In the genomic region with DNA sequence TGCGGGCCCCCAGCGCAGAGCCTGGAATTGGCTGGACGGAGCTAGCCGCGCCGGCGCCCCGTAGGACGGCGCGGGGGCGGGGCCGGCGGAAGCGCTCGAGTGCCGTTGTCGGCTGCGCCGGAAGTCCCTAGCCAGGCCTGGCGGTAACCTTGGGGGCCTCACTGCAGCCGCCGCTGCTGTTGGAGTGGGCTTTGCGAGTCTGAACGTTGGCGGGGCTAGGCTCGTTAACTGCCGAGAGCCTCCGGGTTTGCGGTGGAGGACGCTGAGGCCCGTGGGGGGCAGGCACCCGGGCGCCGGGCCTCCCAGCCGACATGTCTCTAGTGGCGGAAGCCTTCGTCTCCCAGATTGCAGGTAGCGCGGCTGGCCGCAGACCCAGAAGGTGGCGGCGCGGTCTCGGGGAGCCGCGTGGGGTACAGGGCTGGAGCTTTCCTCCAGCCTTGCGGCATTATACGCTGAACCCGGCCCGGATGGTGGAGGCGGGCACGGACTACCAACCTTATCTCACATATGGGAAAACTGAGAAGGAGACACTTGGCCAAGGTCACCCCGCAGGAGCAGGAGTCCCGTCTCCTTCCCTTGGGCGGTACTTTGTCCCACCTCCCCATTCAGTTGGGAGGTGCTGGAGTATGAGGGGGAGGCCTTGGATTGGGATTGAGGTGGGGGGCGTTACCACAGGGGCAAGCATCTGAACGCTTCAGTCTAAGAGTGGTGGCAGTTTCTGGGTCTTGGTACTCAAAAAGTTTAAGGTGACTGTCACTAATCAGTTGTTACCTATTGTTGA, we compare ENCODE assay signal across 1 cellular context.
A peak's percentile ranks its signal among the peaks of the same experiment; 100 is the strongest.
TF ChIP-seq lines count a peak whose summit lies in the region.

A gene (plus strand): TSS at position 124 of the 781 bp plus-strand sequence. CDS start 188 bp downstream, at position 312.

TF ChIP-seq in HEK293, 187 proteins besides CTCF, POLR2A, EP300 and RAD21 (continued from another document and continues in another):
- peak; percentile 65; the same call in 1 of the 2 replicates for TF ChIP-seq ZNF561 (tag by site-specific recombination; IDR thresholded peaks at IDR 0.05; ENCODE audit: borderline replicate concordance)
- TF ChIP-seq, protein P1, sequence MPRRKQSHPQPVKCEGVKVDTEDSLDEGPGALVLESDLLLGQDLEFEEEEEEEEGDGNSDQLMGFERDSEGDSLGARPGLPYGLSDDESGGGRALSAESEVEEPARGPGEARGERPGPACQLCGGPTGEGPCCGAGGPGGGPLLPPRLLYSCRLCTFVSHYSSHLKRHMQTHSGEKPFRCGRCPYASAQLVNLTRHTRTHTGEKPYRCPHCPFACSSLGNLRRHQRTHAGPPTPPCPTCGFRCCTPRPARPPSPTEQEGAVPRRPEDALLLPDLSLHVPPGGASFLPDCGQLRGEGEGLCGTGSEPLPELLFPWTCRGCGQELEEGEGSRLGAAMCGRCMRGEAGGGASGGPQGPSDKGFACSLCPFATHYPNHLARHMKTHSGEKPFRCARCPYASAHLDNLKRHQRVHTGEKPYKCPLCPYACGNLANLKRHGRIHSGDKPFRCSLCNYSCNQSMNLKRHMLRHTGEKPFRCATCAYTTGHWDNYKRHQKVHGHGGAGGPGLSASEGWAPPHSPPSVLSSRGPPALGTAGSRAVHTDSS (tag by site-specific recombination; IDR thresholded peaks at IDR 0.05): no peak
- TF ChIP-seq, protein P2, sequence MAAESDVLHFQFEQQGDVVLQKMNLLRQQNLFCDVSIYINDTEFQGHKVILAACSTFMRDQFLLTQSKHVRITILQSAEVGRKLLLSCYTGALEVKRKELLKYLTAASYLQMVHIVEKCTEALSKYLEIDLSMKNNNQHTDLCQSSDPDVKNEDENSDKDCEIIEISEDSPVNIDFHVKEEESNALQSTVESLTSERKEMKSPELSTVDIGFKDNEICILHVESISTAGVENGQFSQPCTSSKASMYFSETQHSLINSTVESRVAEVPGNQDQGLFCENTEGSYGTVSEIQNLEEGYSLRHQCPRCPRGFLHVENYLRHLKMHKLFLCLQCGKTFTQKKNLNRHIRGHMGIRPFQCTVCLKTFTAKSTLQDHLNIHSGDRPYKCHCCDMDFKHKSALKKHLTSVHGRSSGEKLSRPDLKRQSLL (tag by site-specific recombination; IDR thresholded peaks at IDR 0.05): peak; percentile 23; the same call in 1 of the 2 replicates
- TF ChIP-seq, protein P3, sequence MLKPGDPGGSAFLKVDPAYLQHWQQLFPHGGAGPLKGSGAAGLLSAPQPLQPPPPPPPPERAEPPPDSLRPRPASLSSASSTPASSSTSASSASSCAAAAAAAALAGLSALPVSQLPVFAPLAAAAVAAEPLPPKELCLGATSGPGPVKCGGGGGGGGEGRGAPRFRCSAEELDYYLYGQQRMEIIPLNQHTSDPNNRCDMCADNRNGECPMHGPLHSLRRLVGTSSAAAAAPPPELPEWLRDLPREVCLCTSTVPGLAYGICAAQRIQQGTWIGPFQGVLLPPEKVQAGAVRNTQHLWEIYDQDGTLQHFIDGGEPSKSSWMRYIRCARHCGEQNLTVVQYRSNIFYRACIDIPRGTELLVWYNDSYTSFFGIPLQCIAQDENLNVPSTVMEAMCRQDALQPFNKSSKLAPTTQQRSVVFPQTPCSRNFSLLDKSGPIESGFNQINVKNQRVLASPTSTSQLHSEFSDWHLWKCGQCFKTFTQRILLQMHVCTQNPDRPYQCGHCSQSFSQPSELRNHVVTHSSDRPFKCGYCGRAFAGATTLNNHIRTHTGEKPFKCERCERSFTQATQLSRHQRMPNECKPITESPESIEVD (tag by site-specific recombination; IDR thresholded peaks at IDR 0.05): no peak
- TF ChIP-seq REPIN1 (tag by site-specific recombination; IDR thresholded peaks at IDR 0.05; ENCODE audit: low read depth): no peak
- TF ChIP-seq ZNF626 (tag by site-specific recombination; IDR thresholded peaks at IDR 0.05): no peak
- TF ChIP-seq, protein P4, sequence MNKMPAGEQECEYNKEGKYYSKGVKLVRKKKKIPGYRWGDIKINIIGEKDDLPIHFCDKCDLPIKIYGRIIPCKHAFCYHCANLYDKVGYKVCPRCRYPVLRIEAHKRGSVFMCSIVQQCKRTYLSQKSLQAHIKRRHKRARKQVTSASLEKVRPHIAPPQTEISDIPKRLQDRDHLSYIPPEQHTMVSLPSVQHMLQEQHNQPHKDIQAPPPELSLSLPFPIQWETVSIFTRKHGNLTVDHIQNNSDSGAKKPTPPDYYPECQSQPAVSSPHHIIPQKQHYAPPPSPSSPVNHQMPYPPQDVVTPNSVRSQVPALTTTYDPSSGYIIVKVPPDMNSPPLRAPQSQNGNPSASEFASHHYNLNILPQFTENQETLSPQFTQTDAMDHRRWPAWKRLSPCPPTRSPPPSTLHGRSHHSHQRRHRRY (tag by site-specific recombination; IDR thresholded peaks at IDR 0.05): no peak
- 0 out of 2 replicates have a peak, but pooled peaks have one; percentile 37 for TF ChIP-seq YY2 (tag by site-specific recombination; IDR thresholded peaks at IDR 0.05)
- TF ChIP-seq ZNF837 (tag by site-specific recombination; IDR thresholded peaks at IDR 0.05): no peak
- no peak for TF ChIP-seq ZNF350 (tag by site-specific recombination; IDR thresholded peaks at IDR 0.05)
- TF ChIP-seq ZNF623 (tag by site-specific recombination; IDR thresholded peaks at IDR 0.05): no peak
- TF ChIP-seq ZSCAN23 (tag by site-specific recombination; IDR thresholded peaks at IDR 0.05): no peak
- no peak for TF ChIP-seq ZNF175 (tag by site-specific recombination; IDR thresholded peaks at IDR 0.05)
- TF ChIP-seq, protein P5, sequence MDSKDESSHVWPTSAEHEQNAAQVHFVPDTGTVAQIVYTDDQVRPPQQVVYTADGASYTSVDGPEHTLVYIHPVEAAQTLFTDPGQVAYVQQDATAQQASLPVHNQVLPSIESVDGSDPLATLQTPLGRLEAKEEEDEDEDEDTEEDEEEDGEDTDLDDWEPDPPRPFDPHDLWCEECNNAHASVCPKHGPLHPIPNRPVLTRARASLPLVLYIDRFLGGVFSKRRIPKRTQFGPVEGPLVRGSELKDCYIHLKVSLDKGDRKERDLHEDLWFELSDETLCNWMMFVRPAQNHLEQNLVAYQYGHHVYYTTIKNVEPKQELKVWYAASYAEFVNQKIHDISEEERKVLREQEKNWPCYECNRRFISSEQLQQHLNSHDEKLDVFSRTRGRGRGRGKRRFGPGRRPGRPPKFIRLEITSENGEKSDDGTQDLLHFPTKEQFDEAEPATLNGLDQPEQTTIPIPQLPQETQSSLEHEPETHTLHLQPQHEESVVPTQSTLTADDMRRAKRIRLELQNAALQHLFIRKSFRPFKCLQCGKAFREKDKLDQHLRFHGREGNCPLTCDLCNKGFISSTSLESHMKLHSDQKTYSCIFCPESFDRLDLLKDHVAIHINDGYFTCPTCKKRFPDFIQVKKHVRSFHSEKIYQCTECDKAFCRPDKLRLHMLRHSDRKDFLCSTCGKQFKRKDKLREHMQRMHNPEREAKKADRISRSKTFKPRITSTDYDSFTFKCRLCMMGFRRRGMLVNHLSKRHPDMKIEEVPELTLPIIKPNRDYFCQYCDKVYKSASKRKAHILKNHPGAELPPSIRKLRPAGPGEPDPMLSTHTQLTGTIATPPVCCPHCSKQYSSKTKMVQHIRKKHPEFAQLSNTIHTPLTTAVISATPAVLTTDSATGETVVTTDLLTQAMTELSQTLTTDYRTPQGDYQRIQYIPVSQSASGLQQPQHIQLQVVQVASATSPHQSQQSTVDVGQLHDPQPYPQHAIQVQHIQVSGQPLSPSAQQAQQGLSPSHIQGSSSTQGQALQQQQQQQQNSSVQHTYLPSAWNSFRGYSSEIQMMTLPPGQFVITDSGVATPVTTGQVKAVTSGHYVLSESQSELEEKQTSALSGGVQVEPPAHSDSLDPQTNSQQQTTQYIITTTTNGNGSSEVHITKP (tag by site-specific recombination; IDR thresholded peaks at IDR 0.05): peak; percentile 86
- TF ChIP-seq ZNF670 (tag by site-specific recombination; IDR thresholded peaks at IDR 0.05; ENCODE audit: low read depth): no peak
- no peak for TF ChIP-seq TCF7L2 (IDR thresholded peaks at IDR 0.05; ENCODE audit: borderline replicate concordance, low read depth, low read length)
- no peak for TF ChIP-seq ZNF747 (tag by site-specific recombination; IDR thresholded peaks at IDR 0.05)
- no peak for TF ChIP-seq ZNF521 (tag by site-specific recombination; IDR thresholded peaks at IDR 0.05)
- no peak for TF ChIP-seq ZNF529 (tag by site-specific recombination; IDR thresholded peaks at IDR 0.05; ENCODE audit: insufficient replicate concordance)
- TF ChIP-seq ZNF501 (tag by site-specific recombination; IDR thresholded peaks at IDR 0.05): peak; percentile 74
- TF ChIP-seq, protein P6, sequence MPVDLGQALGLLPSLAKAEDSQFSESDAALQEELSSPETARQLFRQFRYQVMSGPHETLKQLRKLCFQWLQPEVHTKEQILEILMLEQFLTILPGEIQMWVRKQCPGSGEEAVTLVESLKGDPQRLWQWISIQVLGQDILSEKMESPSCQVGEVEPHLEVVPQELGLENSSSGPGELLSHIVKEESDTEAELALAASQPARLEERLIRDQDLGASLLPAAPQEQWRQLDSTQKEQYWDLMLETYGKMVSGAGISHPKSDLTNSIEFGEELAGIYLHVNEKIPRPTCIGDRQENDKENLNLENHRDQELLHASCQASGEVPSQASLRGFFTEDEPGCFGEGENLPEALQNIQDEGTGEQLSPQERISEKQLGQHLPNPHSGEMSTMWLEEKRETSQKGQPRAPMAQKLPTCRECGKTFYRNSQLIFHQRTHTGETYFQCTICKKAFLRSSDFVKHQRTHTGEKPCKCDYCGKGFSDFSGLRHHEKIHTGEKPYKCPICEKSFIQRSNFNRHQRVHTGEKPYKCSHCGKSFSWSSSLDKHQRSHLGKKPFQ (tag by site-specific recombination; IDR thresholded peaks at IDR 0.05): no peak
- TF ChIP-seq, protein P7, sequence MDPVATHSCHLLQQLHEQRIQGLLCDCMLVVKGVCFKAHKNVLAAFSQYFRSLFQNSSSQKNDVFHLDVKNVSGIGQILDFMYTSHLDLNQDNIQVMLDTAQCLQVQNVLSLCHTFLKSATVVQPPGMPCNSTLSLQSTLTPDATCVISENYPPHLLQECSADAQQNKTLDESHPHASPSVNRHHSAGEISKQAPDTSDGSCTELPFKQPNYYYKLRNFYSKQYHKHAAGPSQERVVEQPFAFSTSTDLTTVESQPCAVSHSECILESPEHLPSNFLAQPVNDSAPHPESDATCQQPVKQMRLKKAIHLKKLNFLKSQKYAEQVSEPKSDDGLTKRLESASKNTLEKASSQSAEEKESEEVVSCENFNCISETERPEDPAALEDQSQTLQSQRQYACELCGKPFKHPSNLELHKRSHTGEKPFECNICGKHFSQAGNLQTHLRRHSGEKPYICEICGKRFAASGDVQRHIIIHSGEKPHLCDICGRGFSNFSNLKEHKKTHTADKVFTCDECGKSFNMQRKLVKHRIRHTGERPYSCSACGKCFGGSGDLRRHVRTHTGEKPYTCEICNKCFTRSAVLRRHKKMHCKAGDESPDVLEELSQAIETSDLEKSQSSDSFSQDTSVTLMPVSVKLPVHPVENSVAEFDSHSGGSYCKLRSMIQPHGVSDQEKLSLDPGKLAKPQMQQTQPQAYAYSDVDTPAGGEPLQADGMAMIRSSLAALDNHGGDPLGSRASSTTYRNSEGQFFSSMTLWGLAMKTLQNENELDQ (tag by site-specific recombination; IDR thresholded peaks at IDR 0.05; ENCODE audit: low read depth): no peak
- TF ChIP-seq ZNF19 (tag by site-specific recombination; IDR thresholded peaks at IDR 0.05; ENCODE audit: low read depth): no peak
- no peak for TF ChIP-seq HOXC10 (CRISPR knock-in tag; IDR thresholded peaks at IDR 0.05)
- TF ChIP-seq ZBTB17 (tag by site-specific recombination; IDR thresholded peaks at IDR 0.05): peak; percentile 34; the same call in 1 of the 2 replicates
- TF ChIP-seq, protein P8, sequence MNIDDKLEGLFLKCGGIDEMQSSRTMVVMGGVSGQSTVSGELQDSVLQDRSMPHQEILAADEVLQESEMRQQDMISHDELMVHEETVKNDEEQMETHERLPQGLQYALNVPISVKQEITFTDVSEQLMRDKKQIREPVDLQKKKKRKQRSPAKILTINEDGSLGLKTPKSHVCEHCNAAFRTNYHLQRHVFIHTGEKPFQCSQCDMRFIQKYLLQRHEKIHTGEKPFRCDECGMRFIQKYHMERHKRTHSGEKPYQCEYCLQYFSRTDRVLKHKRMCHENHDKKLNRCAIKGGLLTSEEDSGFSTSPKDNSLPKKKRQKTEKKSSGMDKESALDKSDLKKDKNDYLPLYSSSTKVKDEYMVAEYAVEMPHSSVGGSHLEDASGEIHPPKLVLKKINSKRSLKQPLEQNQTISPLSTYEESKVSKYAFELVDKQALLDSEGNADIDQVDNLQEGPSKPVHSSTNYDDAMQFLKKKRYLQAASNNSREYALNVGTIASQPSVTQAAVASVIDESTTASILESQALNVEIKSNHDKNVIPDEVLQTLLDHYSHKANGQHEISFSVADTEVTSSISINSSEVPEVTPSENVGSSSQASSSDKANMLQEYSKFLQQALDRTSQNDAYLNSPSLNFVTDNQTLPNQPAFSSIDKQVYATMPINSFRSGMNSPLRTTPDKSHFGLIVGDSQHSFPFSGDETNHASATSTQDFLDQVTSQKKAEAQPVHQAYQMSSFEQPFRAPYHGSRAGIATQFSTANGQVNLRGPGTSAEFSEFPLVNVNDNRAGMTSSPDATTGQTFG (tag by site-specific recombination; IDR thresholded peaks at IDR 0.05; ENCODE audit: borderline replicate concordance): no peak
- TF ChIP-seq ZNF174 (tag by site-specific recombination; IDR thresholded peaks at IDR 0.05): no peak
- TF ChIP-seq ZNF585B (tag by site-specific recombination; IDR thresholded peaks at IDR 0.05): no peak
- TF ChIP-seq ZNF423 (tag by site-specific recombination; IDR thresholded peaks at IDR 0.05): no peak
- no peak for TF ChIP-seq ZNF548 (tag by site-specific recombination; IDR thresholded peaks at IDR 0.05)
- TF ChIP-seq ZNF155 (tag by site-specific recombination; IDR thresholded peaks at IDR 0.05): no peak
- TF ChIP-seq, protein P9, sequence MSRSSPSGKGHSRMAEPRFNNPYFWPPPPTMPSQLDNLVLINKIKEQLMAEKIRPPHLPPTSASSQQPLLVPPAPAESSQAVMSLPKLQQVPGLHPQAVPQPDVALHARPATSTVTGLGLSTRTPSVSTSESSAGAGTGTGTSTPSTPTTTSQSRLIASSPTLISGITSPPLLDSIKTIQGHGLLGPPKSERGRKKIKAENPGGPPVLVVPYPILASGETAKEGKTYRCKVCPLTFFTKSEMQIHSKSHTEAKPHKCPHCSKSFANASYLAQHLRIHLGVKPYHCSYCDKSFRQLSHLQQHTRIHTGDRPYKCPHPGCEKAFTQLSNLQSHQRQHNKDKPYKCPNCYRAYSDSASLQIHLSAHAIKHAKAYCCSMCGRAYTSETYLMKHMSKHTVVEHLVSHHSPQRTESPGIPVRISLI (tag by site-specific recombination; IDR thresholded peaks at IDR 0.05): no peak
- no peak for TF ChIP-seq ZNF16 (tag by site-specific recombination; IDR thresholded peaks at IDR 0.05; ENCODE audit: low read depth)
- TF ChIP-seq, protein P10, sequence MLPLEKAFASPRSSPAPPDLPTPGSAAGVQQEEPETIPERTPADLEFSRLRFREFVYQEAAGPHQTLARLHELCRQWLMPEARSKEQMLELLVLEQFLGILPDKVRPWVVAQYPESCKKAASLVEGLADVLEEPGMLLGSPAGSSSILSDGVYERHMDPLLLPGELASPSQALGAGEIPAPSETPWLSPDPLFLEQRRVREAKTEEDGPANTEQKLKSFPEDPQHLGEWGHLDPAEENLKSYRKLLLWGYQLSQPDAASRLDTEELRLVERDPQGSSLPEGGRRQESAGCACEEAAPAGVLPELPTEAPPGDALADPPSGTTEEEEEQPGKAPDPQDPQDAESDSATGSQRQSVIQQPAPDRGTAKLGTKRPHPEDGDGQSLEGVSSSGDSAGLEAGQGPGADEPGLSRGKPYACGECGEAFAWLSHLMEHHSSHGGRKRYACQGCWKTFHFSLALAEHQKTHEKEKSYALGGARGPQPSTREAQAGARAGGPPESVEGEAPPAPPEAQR (tag by site-specific recombination; IDR thresholded peaks at IDR 0.05): no peak
- 0 out of 2 replicates have a peak, but pooled peaks have one; percentile 14 for TF ChIP-seq TRIM28 (IDR thresholded peaks at IDR 0.05; ENCODE audit: borderline replicate concordance, low read length)
- TF ChIP-seq ZNF677 (tag by site-specific recombination; IDR thresholded peaks at IDR 0.05): no peak
- TF ChIP-seq GFI1B (tag by site-specific recombination; IDR thresholded peaks at IDR 0.05): 0 out of 2 replicates have a peak, but pooled peaks have one; percentile 12
- peak; percentile 33; the same call in 1 of the 2 replicates for TF ChIP-seq ZBTB20 (tag by site-specific recombination; IDR thresholded peaks at IDR 0.05)
